ENCODE assay signal across 11 cellular contexts in the genomic region with DNA sequence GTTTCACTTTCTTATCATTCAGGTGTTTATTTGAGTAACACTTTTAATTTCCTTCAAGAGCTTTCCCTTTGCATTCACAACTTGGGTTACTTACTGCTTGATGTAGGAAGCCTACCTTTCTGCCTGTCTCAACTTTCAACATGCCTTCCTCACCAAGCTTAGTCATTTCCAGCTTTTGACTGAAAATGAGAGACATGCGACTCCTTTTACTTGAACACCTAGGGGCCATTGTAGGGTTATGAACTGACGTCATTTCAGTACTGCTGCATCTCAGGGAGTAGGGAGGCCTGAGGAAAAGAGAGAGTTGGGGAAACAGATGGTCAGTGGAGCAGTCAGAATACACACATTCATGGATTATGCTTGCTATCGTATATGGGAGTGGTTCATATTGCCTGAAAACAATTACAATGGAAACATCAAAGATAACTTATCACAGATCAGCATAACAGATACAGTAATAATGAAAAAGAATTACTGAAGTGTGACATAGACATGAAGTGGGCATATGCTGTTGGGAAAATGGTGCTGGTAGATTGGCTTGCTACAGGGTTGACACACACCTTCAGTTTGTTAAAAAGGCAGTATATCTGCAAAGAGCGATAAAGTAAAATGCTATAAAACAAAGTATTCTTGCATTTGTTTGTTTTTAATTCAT. TPM values are rescaled to one million over a fixed set of nuclear protein-coding genes. Genes with fewer than 3 reads are reported as not detected.
DNase-seq lines count a peak whose midpoint lies in the region; ATAC-seq, FAIRE-seq and TF ChIP-seq lines count a peak whose summit lies in the region.
"Had no signal": no experiment of that assay in that cellular context is flagged by ENCODE, and none has a peak within 500 bp of the region (broad histone marks: within the 10 kb centered on the region; RNA-seq: fewer than 3 reads in every experiment).

No MANE protein-coding gene starts in this region.

- BruUV-seq in endothelial cell of umbilical vein (replicated peaks; lab: Mats Ljungman, UMichigan) = no TSS peak

- no peak for TF ChIP-seq CTCF in endothelial cell of umbilical vein (IDR thresholded peaks at IDR 0.05; ENCODE audit: extremely low read depth in 1 of 2, insufficient read depth in 1 of 2, low read depth in 1 of 2, low read length in 2 of 2)

- ATAC-seq in GM18517 (IDR thresholded peaks at IDR 0.05; ENCODE audit: unreplicated experiment) (peak; percentile 98), GM21447 (IDR thresholded peaks at IDR 0.05; ENCODE audit: unreplicated experiment) (peak; percentile 99), HG03378 (IDR thresholded peaks at IDR 0.05; ENCODE audit: unreplicated experiment) (peak; percentile 99)

- DNase-seq in endothelial cell of umbilical vein (ENCODE audit: low read depth, low spot score) (peak; percentile 69), EL (no peak), NCI-H146 (lab: John Stamatoyannopoulos, UW) (no peak), HT-29 (ENCODE audit: low spot score) (no peak), NCI-H1436 (lab: John Stamatoyannopoulos, UW) (no peak)
- DNase-seq: activated CD8-positive, alpha-beta memory T cell treated with anti-CD3 and anti-CD28 coated beads for 24 hours; pancreas; testis had no signal

- H3K9ac ChIP-seq in endothelial cell of umbilical vein (replicated peaks; ENCODE audit: extremely low read depth, insufficient read depth, low read length) = no peak overlapping the region

- H3K4me3 ChIP-seq in endothelial cell of umbilical vein (replicated peaks in 1 of 3; ENCODE audit: insufficient read depth in 1 of 3, low read depth in 1 of 3, low read length in 3 of 3) = no peak overlapping the region
- H3K4me3 ChIP-seq: pancreas, testis had no signal

- CTCF ChIA-PET in endothelial cell of umbilical vein (lab: Charles Lee) = interaction anchor here (0.7 to 1.7 kb wide), 4 partner anchors 25 to 151 kb away, joined by 3 to 6 read pairs (median 4); no protein-coding TSS in a partner anchor

- peak overlapping the region; percentile 79 for H3K4me2 ChIP-seq in endothelial cell of umbilical vein (ENCODE audit: insufficient read depth, low read length)

- no peak overlapping the region for H2AFZ ChIP-seq in endothelial cell of umbilical vein (ENCODE audit: low read depth, low read length)

- H3K27ac ChIP-seq in endothelial cell of umbilical vein (ENCODE audit: insufficient read depth, low read depth, low read length) = peak overlapping the region; percentile 48
- H3K27ac ChIP-seq: pancreas, testis had no signal

- H3K36me3 ChIP-seq in endothelial cell of umbilical vein (ENCODE audit: control insufficient read depth in 2 of 2, extremely low read depth in 1 of 2, insufficient read depth in 2 of 2, low read length in 2 of 2) = peaks cover 2 to 13% of the 10 kb centered on the region in 2 experiments

- peak; percentile 69 for FAIRE-seq in endothelial cell of umbilical vein (lab: Jason Lieb, UNC)

- peaks cover 38% of the 10 kb centered on the region for H3K79me2 ChIP-seq in endothelial cell of umbilical vein (ENCODE audit: control insufficient read depth, insufficient read depth, low read length)

- no peak for TF ChIP-seq POLR2A in endothelial cell of umbilical vein (IDR thresholded peaks at IDR 0.05; ENCODE audit: low read depth, low read length)

- peaks cover 5% of the 10 kb centered on the region for H3K9me1 ChIP-seq in endothelial cell of umbilical vein (replicated peaks; ENCODE audit: control insufficient read depth, extremely low read depth, insufficient read depth, low read length)

- H4K20me1 ChIP-seq in endothelial cell of umbilical vein (replicated peaks; ENCODE audit: control insufficient read depth, extremely low read depth, insufficient read depth, low read length) = peaks cover 2% of the 10 kb centered on the region

- intact Hi-C loops in endothelial cell of umbilical vein (cut with micrococcal nuclease) = no loop called here

- POLR2A ChIA-PET in endothelial cell of umbilical vein (lab: Charles Lee) = interaction anchor here (1.2 kb wide), 2 partner anchors 23 to 25 kb away, joined by 3 read pairs; no protein-coding TSS in a partner anchor

- H3K27me3 ChIP-seq in endothelial cell of umbilical vein (ENCODE audit: control insufficient read depth in 2 of 2, insufficient read depth in 2 of 2, low read length in 2 of 2) = no peaks in the 10 kb centered on the region
- H3K27me3 ChIP-seq: pancreas, testis had no signal

- H3K9me3 ChIP-seq in endothelial cell of umbilical vein (replicated peaks; ENCODE audit: control insufficient read depth, insufficient read depth, low read length) = no peaks in the 10 kb centered on the region
- H3K9me3 ChIP-seq: pancreas, testis had no signal

- dilution Hi-C loops in endothelial cell of umbilical vein (cut with MboI; ENCODE audit: extremely low pct_ligation_motif_present, low sequenced_read_pairs) = no loop called here

- peaks cover 20% of the 10 kb centered on the region for H3K4me1 ChIP-seq in endothelial cell of umbilical vein (ENCODE audit: control insufficient read depth, extremely low read depth, insufficient read depth, low read length)
- H3K4me1 ChIP-seq: testis had no signal

TF ChIP-seq in endothelial cell of umbilical vein, 7 proteins besides CTCF, POLR2A, EP300 and RAD21:
- TF ChIP-seq JUN (IDR thresholded peaks at IDR 0.05; ENCODE audit: borderline replicate concordance, insufficient read depth, insufficient read length, low read depth) = peak; percentile 47
- TF ChIP-seq EZH2 (IDR thresholded peaks at IDR 0.05; ENCODE audit: borderline replicate concordance, low read depth, low read length, severe bottlenecking) = no peak

RNA-seq across cellular contexts. Expression of a gene that starts 25.7 kb away (rescaled TPM):
- total RNA-seq in endothelial cell of umbilical vein = 22.8 and 28.3 TPM in 2 replicates
- polyA plus RNA-seq in endothelial cell of umbilical vein = 5.9 and 7.8 TPM in 2 replicates
- polyA plus RNA-seq in endothelial cell of umbilical vein (2011; cell fraction: cytosol; rRNA removed) = 7.4 and 8.2 TPM in 2 replicates
- 42.5 and 49.0 TPM in 2 replicates for polyA plus RNA-seq in endothelial cell of umbilical vein (2011; cell fraction: nucleus; rRNA removed)
- 27.7 and 32.3 TPM in 2 replicates for polyA plus RNA-seq in endothelial cell of umbilical vein (2012)
- 21.1 and 23.8 TPM in 2 replicates for polyA minus RNA-seq in endothelial cell of umbilical vein
- 13.9 TPM for polyA minus RNA-seq in endothelial cell of umbilical vein (2011; cell fraction: cytosol; rRNA and poly(A)+ RNA removed)
- polyA minus RNA-seq in endothelial cell of umbilical vein (2011; cell fraction: nucleus; rRNA and poly(A)+ RNA removed) = 43.4 and 65.4 TPM in 2 replicates
- total RNA-seq in HT-29 (2014; rRNA removed; shearing (Covaris generic)) = 8.9 and 9.1 TPM in 2 replicates
